In the genomic region with DNA sequence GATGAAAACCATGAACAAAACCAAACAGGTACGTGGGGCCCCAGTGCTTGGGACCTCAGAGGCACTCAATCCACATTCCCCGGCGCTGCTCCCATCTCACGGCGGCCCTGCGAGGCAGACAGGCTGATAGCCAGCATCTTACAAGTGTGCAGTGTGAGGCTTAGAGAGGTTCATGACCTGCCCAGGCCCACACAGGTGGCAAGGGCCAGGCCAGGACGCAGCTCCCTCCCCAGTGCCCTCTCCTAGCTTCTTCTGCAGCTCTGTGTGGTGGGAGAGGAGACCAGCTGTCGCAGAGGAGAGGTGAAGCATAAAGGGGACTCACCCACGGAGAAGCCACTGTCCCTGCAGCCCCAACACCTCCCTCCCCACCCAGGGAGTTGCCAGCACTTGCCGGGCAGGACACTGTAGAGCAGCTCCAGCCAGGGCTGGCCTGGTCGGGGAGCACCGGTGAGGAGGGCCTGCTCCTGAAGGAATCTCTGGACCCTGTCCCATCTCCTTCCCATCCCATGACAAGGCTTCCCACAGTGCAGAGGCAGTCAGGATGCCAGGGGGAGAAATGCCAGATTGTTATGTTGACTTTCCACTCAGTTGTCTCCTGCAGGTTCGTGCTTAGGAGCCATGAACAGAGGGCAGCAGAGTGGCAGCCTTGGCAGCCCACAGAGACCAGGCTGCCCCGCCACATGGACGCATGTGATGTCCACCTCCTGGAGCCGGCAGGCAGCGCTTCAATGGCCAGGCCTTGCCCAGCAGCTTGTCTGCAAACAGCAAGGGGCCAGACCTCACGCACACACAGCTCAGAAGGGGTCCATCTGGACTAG, we compare ENCODE assay signal across 23 cellular contexts.
"Had no signal": no experiment of that assay in that cellular context is flagged by ENCODE, and none has a peak within 500 bp of the region (broad histone marks: within the 10 kb centered on the region; RNA-seq: fewer than 3 reads in every experiment).

No MANE protein-coding gene starts in this region.

- H3K27me3 Mint-ChIP-seq: activated B cell treated with CpG ODN at 0.5 μM for 24 hours; activated CD4-positive, alpha-beta T cell treated with anti-CD3 and anti-CD28 coated beads for 36 hours; activated naive CD8-positive, alpha-beta T cell treated with anti-CD3 and anti-CD28 coated beads, Interleukin-2, amount 10 ng/mL, durations not matched to agents 7 days and 5 days had no signal

- H3K4me1 Mint-ChIP-seq: activated B cell treated with CpG ODN at 0.5 μM for 24 hours; activated naive CD8-positive, alpha-beta T cell treated with anti-CD3 and anti-CD28 coated beads, Interleukin-2, amount 10 ng/mL, durations not matched to agents 7 days and 5 days had no signal

- DNase-seq: activated B cell treated with CpG ODN at 0.5 μM for 24 hours; activated CD4-positive, alpha-beta T cell treated with anti-CD3 and anti-CD28 coated beads for 36 hours; activated CD4-positive, alpha-beta T cell treated with anti-CD3 and anti-CD28 coated beads, Interleukin-2, amount 50 U/mL, for 48 hours; activated naive CD4-positive, alpha-beta T cell treated with Interleukin-2 at 50 U/mL for 16 hours; activated naive CD8-positive, alpha-beta T cell treated with anti-CD3 and anti-CD28 coated beads, Interleukin-2, amount 10 ng/mL, durations not matched to agents 7 days and 5 days; activated T-cell treated with anti-CD3 and anti-CD28 coated beads, Interleukin-2, amount 50 U/mL, for 4 hours; amniotic stem cell; cerebellar nuclear complex; heart right ventricle; mammary epithelial cell; midbrain; nephron progenitor cell; nucleus accumbens; sigmoid colon; stimulated activated CD4-positive, alpha-beta T cell treated with anti-CD3 and anti-CD28 coated beads, Interleukin-15, amount 100 ng/mL, for 24 hours; stimulated activated CD8-positive, alpha-beta memory T cell treated with anti-CD3 and anti-CD28 coated beads, Interleukin-4, amount 100 ng/mL, for 48 hours had no signal

- H3K27me3 ChIP-seq: breast epithelium, sigmoid colon, upper lobe of left lung had no signal

- H3K36me3 Mint-ChIP-seq: activated naive CD8-positive, alpha-beta T cell treated with anti-CD3 and anti-CD28 coated beads, Interleukin-2, amount 10 ng/mL, durations not matched to agents 7 days and 5 days had no signal

- H3K4me3 ChIP-seq: breast epithelium, coronary artery, heart right ventricle, sigmoid colon, smooth muscle cell, upper lobe of left lung had no signal

- ATAC-seq: activated CD4-positive, alpha-beta T cell treated with anti-CD3 and anti-CD28 coated beads for 36 hours; activated T-cell treated with anti-CD3 and anti-CD28 coated beads, Interleukin-2, amount 50 U/mL, for 4 hours had no signal

- H3K4me1 ChIP-seq: breast epithelium, heart right ventricle, sigmoid colon, upper lobe of left lung had no signal

- H3K4me3 Mint-ChIP-seq: activated B cell treated with CpG ODN at 0.5 μM for 24 hours; activated CD4-positive, alpha-beta T cell treated with anti-CD3 and anti-CD28 coated beads for 36 hours; activated naive CD8-positive, alpha-beta T cell treated with anti-CD3 and anti-CD28 coated beads, Interleukin-2, amount 10 ng/mL, durations not matched to agents 7 days and 5 days; activated T-cell treated with anti-CD3 and anti-CD28 coated beads, Interleukin-2, amount 50 U/mL, for 4 hours; nephron progenitor cell; T-helper 1 cell treated with Interleukin-12 subunit alpha and Interleukin-12 subunit beta and Interleukin-4 antibody, amounts not matched to agents 30 μg/mL and 1 μg/mL, for 36 hours had no signal

- H3K27ac Mint-ChIP-seq: activated B cell treated with CpG ODN at 0.5 μM for 24 hours; activated CD4-positive, alpha-beta T cell treated with anti-CD3 and anti-CD28 coated beads for 36 hours; activated naive CD8-positive, alpha-beta T cell treated with anti-CD3 and anti-CD28 coated beads, Interleukin-2, amount 10 ng/mL, durations not matched to agents 7 days and 5 days; activated T-helper 2 cell treated with anti-CD3 and anti-CD28 coated beads, Interferon-gamma antibody, Interleukin-2, Interleukin-4, amounts not matched to agents 10 μg/mL and 5 μg/mL and 100 μg/mL, durations not matched to agents 14 hours and 24 hours and 36 hours; nephron progenitor cell; T-helper 1 cell treated with Interleukin-12 subunit alpha and Interleukin-12 subunit beta and Interleukin-4 antibody, amounts not matched to agents 30 μg/mL and 1 μg/mL, for 36 hours had no signal

- H3K27ac ChIP-seq: breast epithelium, coronary artery, heart right ventricle, sigmoid colon, upper lobe of left lung had no signal

- FAIRE-seq: keratinocyte had no signal

- H3K4me2 ChIP-seq: smooth muscle cell had no signal

- H3K36me3 ChIP-seq: breast epithelium, heart right ventricle, sigmoid colon, upper lobe of left lung had no signal

- H3K9me3 Mint-ChIP-seq: activated B cell treated with CpG ODN at 0.5 μM for 24 hours; activated naive CD8-positive, alpha-beta T cell treated with anti-CD3 and anti-CD28 coated beads, Interleukin-2, amount 10 ng/mL, durations not matched to agents 7 days and 5 days; activated T-cell treated with anti-CD3 and anti-CD28 coated beads, Interleukin-2, amount 50 U/mL, for 4 hours; activated T-helper 2 cell treated with anti-CD3 and anti-CD28 coated beads, Interferon-gamma antibody, Interleukin-2, Interleukin-4, amounts not matched to agents 10 μg/mL and 5 μg/mL and 100 μg/mL, durations not matched to agents 14 hours and 24 hours and 36 hours; nephron progenitor cell; T-helper 1 cell treated with Interleukin-12 subunit alpha and Interleukin-12 subunit beta and Interleukin-4 antibody, amounts not matched to agents 30 μg/mL and 1 μg/mL, for 36 hours had no signal

- H3K9me3 ChIP-seq: breast epithelium, heart right ventricle, sigmoid colon, upper lobe of left lung had no signal
